Comparison of ENCODE assay signal across 15 cellular contexts in genomic region chr6:141195251-141195832, GRCh38.
DNase-seq lines count a peak whose midpoint lies in the region; ATAC-seq and TF ChIP-seq lines count a peak whose summit lies in the region.
"Had no signal": no experiment of that assay in that cellular context is flagged by ENCODE, and none has a peak within 500 bp of the region (broad histone marks: within the 10 kb centered on the region; RNA-seq: fewer than 3 reads in every experiment).

No MANE protein-coding gene starts in this region.

- no peak overlapping the region for H3K4me3 Mint-ChIP-seq in endodermal cell
- H3K4me3 Mint-ChIP-seq: stimulated activated naive B cell treated with anti-CD40 and anti-IgM and Interleukin-4, amounts not matched to agents 10 μg/mL and 1 μg/mL and 100 μg/mL, for 72 hours had no signal

- no peak overlapping the region for H3K4me2 ChIP-seq in Karpas-422 (ENCODE audit: low read depth, low read length, poor library complexity, severe bottlenecking)
- H3K4me2 ChIP-seq: SK-N-SH had no signal

- ATAC-seq in GM21786 (IDR thresholded peaks at IDR 0.05; ENCODE audit: unreplicated experiment) (peak; percentile 58), GM18517 (IDR thresholded peaks at IDR 0.05; ENCODE audit: unreplicated experiment) (no peak), HG03439 (IDR thresholded peaks at IDR 0.05; ENCODE audit: unreplicated experiment) (no peak)
- ATAC-seq: mucosa of descending colon had no signal

- DNase-seq in DMS53 treated with DMSO at 0.1 percent for 48 hours (lab: John Stamatoyannopoulos, UW; ENCODE audit: unreplicated experiment) = peak; percentile 0
- DNase-seq in Karpas-422 = peak; percentile 56
- peak; percentile 50 for DNase-seq in endodermal cell
- DNase-seq in 8988T = no peak
- no peak for DNase-seq in OCI-M2 (lab: John Stamatoyannopoulos, UW; ENCODE audit: unreplicated experiment)
- DNase-seq: activated effector memory CD4-positive, alpha-beta T cell treated with Interleukin-2 at 50 U/mL for 16 hours; anterior cingulate cortex; DMS79; mucosa of descending colon; NCI-H2171; SK-N-SH; stimulated activated naive B cell treated with anti-CD40 and anti-IgM and Interleukin-4, amounts not matched to agents 10 μg/mL and 1 μg/mL and 100 μg/mL, for 72 hours had no signal

- H3K4me1 ChIP-seq in Karpas-422 (ENCODE audit: low read length) (no peaks in the 10 kb centered on the region), endodermal cell (ENCODE audit: control insufficient read depth, insufficient read depth, low read length) (no peaks in the 10 kb centered on the region)

- no peaks in the 10 kb centered on the region for H3K27me3 Mint-ChIP-seq in endodermal cell (ENCODE audit: insufficient read depth)
- H3K27me3 Mint-ChIP-seq: stimulated activated naive B cell treated with anti-CD40 and anti-IgM and Interleukin-4, amounts not matched to agents 10 μg/mL and 1 μg/mL and 100 μg/mL, for 72 hours had no signal

- no peak overlapping the region for H3K27ac ChIP-seq in Karpas-422 (ENCODE audit: low read length)
- no peak overlapping the region for H3K27ac ChIP-seq in endodermal cell (ENCODE audit: low read depth, low read length)

- H3K27me3 ChIP-seq in Karpas-422 (ENCODE audit: low read length) (no peaks in the 10 kb centered on the region), endodermal cell (ENCODE audit: control insufficient read depth, insufficient read depth, low read length, poor library complexity, severe bottlenecking) (no peaks in the 10 kb centered on the region)

- H3K9me3 ChIP-seq in Karpas-422 (ENCODE audit: low read length) (peaks cover 7% of the 10 kb centered on the region; the same call in 1 of the 2 replicates), endodermal cell (ENCODE audit: control insufficient read depth, low read length) (peaks cover 25% of the 10 kb centered on the region)
- H3K9me3 ChIP-seq: SK-N-SH had no signal

- no peak overlapping the region for H3K4me3 ChIP-seq in Karpas-422 (ENCODE audit: low read length)
- H3K4me3 ChIP-seq in endodermal cell (ENCODE audit: low read length) = no peak overlapping the region
- H3K4me3 ChIP-seq: mucosa of descending colon had no signal

- no peak overlapping the region for H3K27ac Mint-ChIP-seq in endodermal cell
- H3K27ac Mint-ChIP-seq: stimulated activated naive B cell treated with anti-CD40 and anti-IgM and Interleukin-4, amounts not matched to agents 10 μg/mL and 1 μg/mL and 100 μg/mL, for 72 hours had no signal

- H2AFZ ChIP-seq in Karpas-422 (ENCODE audit: low read length) = no peak overlapping the region

- H3K4me1 Mint-ChIP-seq in endodermal cell = no peaks in the 10 kb centered on the region
- H3K4me1 Mint-ChIP-seq: stimulated activated naive B cell treated with anti-CD40 and anti-IgM and Interleukin-4, amounts not matched to agents 10 μg/mL and 1 μg/mL and 100 μg/mL, for 72 hours had no signal

- H3K36me3 ChIP-seq in Karpas-422 (ENCODE audit: insufficient read depth, low read length) = no peaks in the 10 kb centered on the region
- no peaks in the 10 kb centered on the region for H3K36me3 ChIP-seq in endodermal cell (ENCODE audit: control insufficient read depth, insufficient read depth, low read length)

- no peaks in the 10 kb centered on the region for H3K36me3 Mint-ChIP-seq in endodermal cell (ENCODE audit: low read depth)
- H3K36me3 Mint-ChIP-seq: stimulated activated naive B cell treated with anti-CD40 and anti-IgM and Interleukin-4, amounts not matched to agents 10 μg/mL and 1 μg/mL and 100 μg/mL, for 72 hours had no signal

- H3K79me2 ChIP-seq in Karpas-422 (ENCODE audit: low read length) = no peaks in the 10 kb centered on the region

- 83 to 90% methylated on average over 3 to 6 of the region's 6 CpGs for WGBS in endodermal cell (ENCODE audit: insufficient coverage in 1 of 2, insufficient read length in 1 of 2), 2 experiments

- H3K9ac ChIP-seq in Karpas-422 (ENCODE audit: low read length) (no peak overlapping the region), endodermal cell (ENCODE audit: extremely low read depth, low read length, poor library complexity, severe bottlenecking) (no peak overlapping the region)
- H3K9ac ChIP-seq: SK-N-SH had no signal

- no peaks in the 10 kb centered on the region for H4K20me1 ChIP-seq in Karpas-422 (ENCODE audit: insufficient read depth, low read depth, low read length)

- TF ChIP-seq CTCF in endodermal cell (conservative IDR thresholded peaks at IDR 0.05) = peak; percentile 46

- peaks cover 38% of the 10 kb centered on the region for H3K9me3 Mint-ChIP-seq in endodermal cell

- H3K9me2 ChIP-seq in Karpas-422 (replicated peaks; ENCODE audit: insufficient read depth, low read length) = no peaks in the 10 kb centered on the region; the same call in 1 of the 2 replicates
- H3K9me2 ChIP-seq: SK-N-SH had no signal

Comparison
In these comparisons a context has a peak if more than half of its experiments do, and no peak if none do; other contexts are left out.
1. DNase-seq: peak in DMS53 treated with DMSO at 0.1 percent for 48 hours (single experiment), Karpas-422 (single experiment) and endodermal cell (single experiment); none in 8988T (single experiment) and OCI-M2 (single experiment).